ENCODE assay signal across 7 cellular contexts in the genomic region with DNA sequence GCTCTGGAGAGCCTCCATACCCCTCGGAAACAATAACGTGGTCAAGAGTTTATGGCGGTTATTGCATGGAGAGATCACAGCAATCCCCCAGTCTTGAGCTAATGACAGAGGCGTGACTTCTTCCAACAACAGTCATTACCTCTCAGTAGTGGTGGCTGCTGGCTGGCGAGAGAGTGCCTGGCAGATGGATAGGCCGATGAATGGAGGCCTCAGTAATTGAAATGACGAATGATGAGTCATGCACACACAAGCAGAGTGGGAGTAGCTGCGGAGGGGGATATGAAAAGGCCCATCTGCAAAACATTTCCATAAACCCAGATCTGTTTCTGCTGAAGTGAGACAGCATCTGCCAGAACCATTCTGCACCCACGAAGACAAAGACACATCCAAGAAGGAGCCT.
A peak's percentile ranks its signal among the peaks of the same experiment; 100 is the strongest.
DNase-seq lines count a peak whose midpoint lies in the region; ATAC-seq and TF ChIP-seq lines count a peak whose summit lies in the region.

No MANE protein-coding gene starts in this region.

- WGBS in gastroesophageal sphincter (ENCODE audit: low coverage in 1 of 2), 2 donors = 8 to 60% methylated on average over 1 to 8 of the region's 9 CpGs
- whole genome bisulfite sequencing in smooth muscle cell (ENCODE audit: low lambda C conversion rate) = 17% methylated on average over 9 of the region's 9 CpGs

- TF ChIP-seq CTCF in HFF-Myc (IDR thresholded peaks at IDR 0.05; ENCODE audit: low read depth, low read length, missing control alignments) (no peak), RWPE1 (conservative IDR thresholded peaks at IDR 0.05; ENCODE audit: low read depth) (no peak), gastroesophageal sphincter (IDR thresholded peaks at IDR 0.05) (no peak), smooth muscle cell (IDR thresholded peaks at IDR 0.05; ENCODE audit: borderline replicate concordance, insufficient read depth, poor library complexity, severe bottlenecking) (no peak)

- no peaks in the 10 kb centered on the region for H3F3A ChIP-seq in smooth muscle cell (ENCODE audit: low read depth)

- TF ChIP-seq EP300 in gastroesophageal sphincter (IDR thresholded peaks at IDR 0.05) = no peak

- ATAC-seq in gastroesophageal sphincter (peak; percentile 46), GM21515 (IDR thresholded peaks at IDR 0.05; ENCODE audit: unreplicated experiment) (no peak)

- H3K27ac ChIP-seq in RWPE1 (no peak overlapping the region), gastroesophageal sphincter (peak overlapping the region in 1 of 4 donors; percentile 51), smooth muscle cell (ENCODE audit: low read depth) (peak overlapping the region; percentile 77)

- peak; percentile 84 for DNase-seq in HFF-Myc (ENCODE audit: extremely low read depth, low read depth)
- peak; percentile 16 for DNase-seq in RWPE1 (ENCODE audit: low spot score)
- no peak for DNase-seq in smooth muscle cell (lab: John Stamatoyannopoulos, UW; ENCODE audit: unreplicated experiment)
- DNase-seq in mucosa of gallbladder (ENCODE audit: low spot score) = no peak
- no peak for DNase-seq in effector CD8-positive, alpha-beta T cell (lab: John Stamatoyannopoulos, UW)

- H3K79me2 ChIP-seq in smooth muscle cell (ENCODE audit: low read depth) = no peaks in the 10 kb centered on the region

- H3K4me1 ChIP-seq in gastroesophageal sphincter = no peaks in the 10 kb centered on the region
- H3K4me1 ChIP-seq in smooth muscle cell (ENCODE audit: low read depth) = peaks cover 8% of the 10 kb centered on the region

- H3K27me3 ChIP-seq in gastroesophageal sphincter (no peaks in the 10 kb centered on the region), smooth muscle cell (ENCODE audit: low read depth) (no peaks in the 10 kb centered on the region)

- H3K36me3 ChIP-seq in gastroesophageal sphincter (no peaks in the 10 kb centered on the region), smooth muscle cell (ENCODE audit: low read depth) (no peaks in the 10 kb centered on the region)

- H3K9ac ChIP-seq in smooth muscle cell (ENCODE audit: low read depth) = no peak overlapping the region

- H2AFZ ChIP-seq in smooth muscle cell (ENCODE audit: low read depth) = no peak overlapping the region

- no peak for TF ChIP-seq POLR2A in gastroesophageal sphincter (IDR thresholded peaks at IDR 0.05)

- H3K9me3 ChIP-seq in gastroesophageal sphincter = peaks cover 0 to 5% (median 0%) of the 10 kb centered on the region in 3 donors
- no peaks in the 10 kb centered on the region for H3K9me3 ChIP-seq in smooth muscle cell (replicated peaks; ENCODE audit: low read depth)

- no peaks in the 10 kb centered on the region for H4K20me1 ChIP-seq in smooth muscle cell (ENCODE audit: low read depth)

- POLR2A ChIA-PET in RWPE1 (lab: Yijun Ruan, JAX; ENCODE audit: low non-redundant PET) = no interaction called here

- H3K4me2 ChIP-seq in smooth muscle cell = peak overlapping the region; percentile 32

- H3K4me3 ChIP-seq in HFF-Myc (replicated peaks; ENCODE audit: low read depth, low read length) (no peak overlapping the region), gastroesophageal sphincter (no peak overlapping the region), smooth muscle cell (no peak overlapping the region)

- CTCF ChIA-PET in RWPE1 (lab: Yijun Ruan, JAX) = no interaction called here

Comparison
In these comparisons a context has a peak if more than half of its experiments do, and no peak if none do; other contexts are left out.
1. DNase-seq: peak in HFF-Myc (single experiment) and RWPE1 (single experiment); none in smooth muscle cell (single experiment), mucosa of gallbladder (single experiment) and effector CD8-positive, alpha-beta T cell (single experiment).